Comparison of ENCODE assay signal across 8 cellular contexts in the genomic region with DNA sequence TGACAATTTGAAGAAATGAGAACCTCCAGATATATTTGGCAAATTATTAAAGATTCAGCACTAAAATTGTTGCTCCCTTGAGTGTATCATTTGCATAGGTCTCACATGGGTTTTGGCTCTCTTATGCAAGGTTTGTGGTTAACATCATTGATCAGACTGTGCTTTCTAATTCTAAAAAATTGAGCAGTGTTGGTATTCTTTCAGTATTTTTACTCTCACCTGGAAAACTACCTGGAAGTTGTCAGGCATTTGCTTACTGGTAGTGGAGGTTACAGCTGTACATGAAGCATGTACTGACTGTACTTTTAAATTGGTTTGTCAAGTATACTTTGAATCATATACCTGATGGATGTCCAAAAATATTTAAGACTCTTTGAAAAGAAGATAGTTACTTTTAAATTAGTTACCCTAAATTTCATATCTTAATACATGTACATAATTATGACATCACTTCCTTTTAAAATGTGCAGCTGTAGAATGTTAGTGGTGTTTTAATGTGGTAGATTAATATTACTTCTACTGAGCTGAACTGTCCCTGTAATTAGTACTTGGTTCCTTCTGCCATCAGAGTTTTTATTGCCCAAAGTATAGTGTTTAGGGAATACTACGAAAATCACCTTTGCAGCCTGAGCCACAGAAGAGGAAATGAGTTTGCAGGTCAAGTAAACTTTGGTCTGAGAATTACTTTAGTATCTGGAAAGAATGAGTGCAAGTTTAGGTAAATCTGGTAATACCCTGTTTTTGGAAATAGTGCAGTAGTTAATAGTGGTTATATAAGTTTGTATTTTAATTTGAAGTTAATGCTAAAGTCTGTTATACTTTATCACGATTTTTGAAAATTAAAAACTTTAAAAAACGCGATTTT. TPM values are rescaled to one million over a fixed set of nuclear protein-coding genes. Genes with fewer than 3 reads are reported as not detected.
DNase-seq lines count a peak whose midpoint lies in the region; ATAC-seq, FAIRE-seq and TF ChIP-seq lines count a peak whose summit lies in the region.

No MANE protein-coding gene starts in this region.

- H3K4me1 Mint-ChIP-seq in CD4-positive, CD25-positive, alpha-beta regulatory T cell, result peaks cover 39 to 67% (median 56%) of the 10 kb centered on the region in 4 donors

- ATAC-seq in CD4-positive, CD25-positive, alpha-beta regulatory T cell (ENCODE audit: low read depth in 2 of 2), result no peak
- ATAC-seq in HepG2 (no peak), upper lobe of left lung (ENCODE audit: low FRiP score in 2 of 2) (no peak), GM18498 (IDR thresholded peaks at IDR 0.05; ENCODE audit: unreplicated experiment) (no peak)

- H2AFZ ChIP-seq in KMS-11 (ENCODE audit: low read depth) (no peak overlapping the region), HepG2 (ENCODE audit: low read length) (no peak overlapping the region)

- intact Hi-C loops in HepG2 (cut with micrococcal nuclease; ENCODE audit: unreplicated experiment), result no loop called here

- peaks cover 58% of the 10 kb centered on the region for H3K4me1 ChIP-seq in CD4-positive, CD25-positive, alpha-beta regulatory T cell (ENCODE audit: control insufficient read depth, insufficient read depth, low read length, poor library complexity, severe bottlenecking)
- H3K4me1 ChIP-seq in KMS-11 (ENCODE audit: low read depth, poor library complexity, severe bottlenecking) (peaks cover 58% of the 10 kb centered on the region), HepG2 (ENCODE audit: insufficient read depth, low read length) (peaks cover 41% of the 10 kb centered on the region), upper lobe of left lung (peaks cover 38 to 59% (median 48%) of the 10 kb centered on the region in 4 donors)

- in situ Hi-C loops in HepG2 (cut with HindIII; ENCODE audit: extremely low pct_ligation_motif_present, low pct_unique_long_range_greater_than_20kb), result no loop called here

- H3K9ac ChIP-seq in KMS-11 (peak overlapping the region; percentile 99), HepG2 (ENCODE audit: insufficient read depth, low read depth, low read length) (peak overlapping the region; percentile 99)

- CTCF ChIA-PET in HepG2 (lab: Yijun Ruan, JAX; ENCODE audit: low intra/inter-chr PET ratio, low total read pairs), result no interaction called here

- TF ChIP-seq EP300 in HepG2 (IDR thresholded peaks at IDR 0.05; ENCODE audit: low read depth in 2 of 2, low read length in 2 of 2), result no peak
- no peak for TF ChIP-seq EP300 in HepG2 (CRISPR knock-in tag; IDR thresholded peaks at IDR 0.05; ENCODE audit: borderline replicate concordance)
- TF ChIP-seq EP300 in upper lobe of left lung (IDR thresholded peaks at IDR 0.05), result no peak

- peak overlapping the region; percentile 96 to 100 (median 99) for H3K4me3 Mint-ChIP-seq in CD4-positive, CD25-positive, alpha-beta regulatory T cell

- peak overlapping the region; percentile 99 for H3K27ac ChIP-seq in CD4-positive, CD25-positive, alpha-beta regulatory T cell (ENCODE audit: insufficient read depth, low read length, poor library complexity, severe bottlenecking)
- peak overlapping the region; percentile 99 for H3K27ac ChIP-seq in KMS-11
- peak overlapping the region; percentile 98 for H3K27ac ChIP-seq in angular gyrus (ENCODE audit: low read depth, low read length)
- H3K27ac ChIP-seq in HepG2 (ENCODE audit: extremely low read length, insufficient read depth, low read length), result peak overlapping the region; percentile 100
- peak overlapping the region; percentile 91 to 99 (median 97) for H3K27ac ChIP-seq in upper lobe of left lung

- no peaks in the 10 kb centered on the region for H3K27me3 ChIP-seq in CD4-positive, CD25-positive, alpha-beta regulatory T cell (ENCODE audit: control insufficient read depth, insufficient read depth, low read length)
- H3K27me3 ChIP-seq in KMS-11 (ENCODE audit: insufficient read depth, low read depth) (no peaks in the 10 kb centered on the region), HepG2 (ENCODE audit: control insufficient read depth in 1 of 2, insufficient read depth in 2 of 2, low read length in 2 of 2) (no peaks in the 10 kb centered on the region; a peak in 1 of 5 replicates), upper lobe of left lung (no peaks in the 10 kb centered on the region)

- peak in 1 of 3 donors; percentile 57 for DNase-seq in CD4-positive, CD25-positive, alpha-beta regulatory T cell
- DNase-seq in HepG2 (ENCODE audit: low spot score), result no peak
- no peak for DNase-seq in upper lobe of left lung
- DNase-seq in LoVo (ENCODE audit: low spot score), result no peak
- no peak for DNase-seq in GM03348 (ENCODE audit: low spot score)

- no peaks in the 10 kb centered on the region for H3K9me3 ChIP-seq in CD4-positive, CD25-positive, alpha-beta regulatory T cell (ENCODE audit: control insufficient read depth in 2 of 2, low read length in 2 of 2)
- H3K9me3 ChIP-seq in HepG2 (ENCODE audit: low read length) (no peaks in the 10 kb centered on the region), upper lobe of left lung (no peaks in the 10 kb centered on the region)

- TF ChIP-seq CTCF in KMS-11 (conservative IDR thresholded peaks at IDR 0.05; ENCODE audit: low read depth, low read length), result no peak
- TF ChIP-seq CTCF in HepG2 (CRISPR knock-in tag; IDR thresholded peaks at IDR 0.05), result no peak
- no peak for TF ChIP-seq CTCF in upper lobe of left lung (IDR thresholded peaks at IDR 0.05)

- 0 out of 2 replicates have a peak, but pooled peaks cover 3% of the 10 kb centered on the region for H4K20me1 ChIP-seq in KMS-11 (ENCODE audit: insufficient read depth)
- peaks cover 57% of the 10 kb centered on the region for H4K20me1 ChIP-seq in HepG2 (ENCODE audit: insufficient read depth, low read length)

- peaks cover 31% of the 10 kb centered on the region for H3K36me3 Mint-ChIP-seq in CD4-positive, CD25-positive, alpha-beta regulatory T cell

- POLR2A ChIA-PET in HepG2 (lab: Yijun Ruan, JAX), result interaction anchor here (1.1 to 10.5 kb wide), 11 partner anchors 12 to 107 kb away, joined by 3 to 185 read pairs (median 12); no protein-coding TSS in a partner anchor

- WGBS in HepG2 (ENCODE audit: low lambda C conversion rate), result 2% methylated on average over 4 of the region's 4 CpGs
- WGBS in upper lobe of left lung, 2 donors, result 1 to 3% methylated on average over 4 of the region's 4 CpGs

- peak overlapping the region; percentile 99 for H3K4me2 ChIP-seq in KMS-11
- peak overlapping the region; percentile 95 for H3K4me2 ChIP-seq in HepG2 (ENCODE audit: low read depth, low read length)

- TF ChIP-seq RAD21 in HepG2 (CRISPR knock-in tag; IDR thresholded peaks at IDR 0.05), result no peak

- H3K79me2 ChIP-seq in KMS-11 (ENCODE audit: insufficient read depth, low read depth) (peaks cover 96% of the 10 kb centered on the region), HepG2 (ENCODE audit: insufficient read depth, low read length) (peaks cover 95% of the 10 kb centered on the region)

- peak overlapping the region; percentile 83 to 100 (median 99) for H3K27ac Mint-ChIP-seq in CD4-positive, CD25-positive, alpha-beta regulatory T cell

- peaks cover 17% of the 10 kb centered on the region for H3K27me3 Mint-ChIP-seq in CD4-positive, CD25-positive, alpha-beta regulatory T cell

- TF ChIP-seq POLR2A in HepG2 (IDR thresholded peaks at IDR 0.05; ENCODE audit: insufficient read depth in 1 of 2, low read depth in 2 of 2, low read length in 2 of 2), result no peak
- TF ChIP-seq POLR2A in upper lobe of left lung (IDR thresholded peaks at IDR 0.05), result no peak

- peaks cover 30% of the 10 kb centered on the region for H3K36me3 ChIP-seq in CD4-positive, CD25-positive, alpha-beta regulatory T cell (ENCODE audit: control insufficient read depth, insufficient read depth, low read length)
- no peaks in the 10 kb centered on the region for H3K36me3 ChIP-seq in KMS-11 (ENCODE audit: insufficient read depth)
- peaks cover 1 to 8% of the 10 kb centered on the region in 2 experiments; a peak in 3 of 5 replicates for H3K36me3 ChIP-seq in HepG2 (replicated peaks in 1 of 2; ENCODE audit: control insufficient read depth in 1 of 2, insufficient read depth in 2 of 2, low read length in 2 of 2)
- H3K36me3 ChIP-seq in upper lobe of left lung, result peaks cover 0 to 12% (median 2%) of the 10 kb centered on the region in 4 donors

- BruUV-seq in HepG2 (replicated peaks; lab: Mats Ljungman, UMichigan), result no TSS peak

- peak overlapping the region; percentile 100 for H3K4me3 ChIP-seq in CD4-positive, CD25-positive, alpha-beta regulatory T cell (ENCODE audit: low read depth, low read length)
- no peak overlapping the region for H3K4me3 ChIP-seq in KMS-11 (IDR thresholded peaks at IDR 0.05; ENCODE audit: insufficient read depth, low read depth, low read length)
- peak overlapping the region; percentile 88 to 89 (median 88) for H3K4me3 ChIP-seq in HepG2 (replicated peaks in 1 of 3; ENCODE audit: insufficient read depth in 1 of 3, low read depth in 2 of 3, low read length in 3 of 3)
- peak overlapping the region; percentile 40 to 62 (median 51) for H3K4me3 ChIP-seq in upper lobe of left lung

- no peak for FAIRE-seq in HepG2 (lab: Jason Lieb, UNC)

- H3K9me3 Mint-ChIP-seq in CD4-positive, CD25-positive, alpha-beta regulatory T cell, result peaks cover 0 to 7% (median 6%) of the 10 kb centered on the region in 7 donors

RNA-seq across cellular contexts. Expression of a gene that starts 2.8 kb away (rescaled TPM):
- 579 TPM for total RNA-seq in CD4-positive, CD25-positive, alpha-beta regulatory T cell
- 10 to 100 TPM; 44.3 to 52.1 (median 48.6) TPM for polyA plus RNA-seq in CD4-positive, CD25-positive, alpha-beta regulatory T cell
- total RNA-seq in HepG2 (2016; rRNA removed; fragmentation: Illumina TruSeq; extraction: Trizol) (47.3 and 54.1 TPM in 2 replicates), upper lobe of left lung (100 to 1,000 TPM; 102 to 500 (median 155) TPM)
- total RNA-seq in HepG2 (2016; cell fraction: cytosol; rRNA removed; fragmentation: Illumina TruSeq; extraction: Trizol; ENCODE audit: low read depth), result 130 and 158 TPM in 2 replicates
- total RNA-seq in HepG2 (2016; cell fraction: insoluble cytoplasmic fraction; rRNA removed; fragmentation: Illumina TruSeq; extraction: Trizol), result 50.1 and 51.1 TPM in 2 replicates
- total RNA-seq in HepG2 (2016; cell fraction: membrane; rRNA removed; fragmentation: Illumina TruSeq; extraction: Trizol), result 43.6 and 53.4 TPM in 2 replicates
- 176 and 185 TPM in 2 replicates for total RNA-seq in HepG2 (2016; cell fraction: nucleus; rRNA removed; fragmentation: Illumina TruSeq; extraction: Trizol)
- 54.0 and 71.7 TPM in 2 replicates for polyA plus RNA-seq in HepG2 (2011; rRNA removed)
- 36.6 and 46.4 TPM in 2 replicates for polyA plus RNA-seq in HepG2 (2011; cell fraction: cytosol; rRNA removed)
- 160 and 205 TPM in 2 replicates for polyA plus RNA-seq in HepG2 (2011; cell fraction: nucleus; rRNA removed)
- polyA plus RNA-seq in HepG2 (2012), result 51.4 and 60.1 TPM in 2 replicates
- 2.6 and 2.7 TPM in 2 replicates for polyA plus RNA-seq in HepG2 (2016; cell fraction: cytosol; fragmentation: Illumina TruSeq; extraction: Trizol; ENCODE audit: low read depth)
- 33.4 and 39.2 TPM in 2 replicates for polyA plus RNA-seq in HepG2 (2016; cell fraction: insoluble cytoplasmic fraction; fragmentation: Illumina TruSeq; extraction: Trizol; ENCODE audit: low read depth)
- 5.7 and 7.2 TPM in 2 replicates for polyA plus RNA-seq in HepG2 (2016; cell fraction: membrane; fragmentation: Illumina TruSeq; extraction: Trizol; ENCODE audit: low read depth)
- polyA plus RNA-seq in HepG2 (2016; cell fraction: nucleus; fragmentation: Illumina TruSeq; extraction: Trizol; ENCODE audit: insufficient read depth, low read depth), result 104 and 120 TPM in 2 replicates
- 70.2 and 75.7 TPM in 2 replicates for polyA minus RNA-seq in HepG2 (2011; rRNA and poly(A)+ RNA removed; ENCODE audit: low replicate concordance)
- polyA minus RNA-seq in HepG2 (2011; cell fraction: cytosol; rRNA and poly(A)+ RNA removed), result 53.5 and 70.4 TPM in 2 replicates
- 605 and 632 TPM in 2 replicates for polyA minus RNA-seq in HepG2 (2011; cell fraction: nucleus; rRNA and poly(A)+ RNA removed)
